1 cellular context compared by ENCODE assay signal in genomic region chr12:49881400-49882247, GRCh38.
TF ChIP-seq lines count a peak whose summit lies in the region.

No MANE protein-coding gene starts in this region.

TF ChIP-seq in SK-N-SH, 30 proteins besides CTCF, POLR2A, EP300 and RAD21 (continued from another document):
- TF ChIP-seq USF2 (IDR thresholded peaks at IDR 0.05; ENCODE audit: borderline replicate concordance, low read depth, low read length) (no peak), RCOR1 (IDR thresholded peaks at IDR 0.05; ENCODE audit: low read length) (no peak), TEAD4 (IDR thresholded peaks at IDR 0.05; ENCODE audit: borderline replicate concordance, insufficient read depth) (no peak), FOSL2 (IDR thresholded peaks at IDR 0.05; ENCODE audit: borderline replicate concordance, low read depth) (no peak), RXRA (IDR thresholded peaks at IDR 0.05; ENCODE audit: borderline replicate concordance, low read depth) (no peak), MXI1 (IDR thresholded peaks at IDR 0.05; ENCODE audit: low read depth, low read length) (no peak), SIN3A (IDR thresholded peaks at IDR 0.05; ENCODE audit: borderline replicate concordance, low read depth, low read length) (no peak), TAF1 (IDR thresholded peaks at IDR 0.05; ENCODE audit: borderline replicate concordance, low read depth, low read length) (no peak), NRF1 (IDR thresholded peaks at IDR 0.05; ENCODE audit: low read depth, low read length) (no peak), FOXM1 (IDR thresholded peaks at IDR 0.05; ENCODE audit: low read depth) (no peak), ZBTB33 (IDR thresholded peaks at IDR 0.05; ENCODE audit: borderline replicate concordance, low read depth) (no peak), JUND (IDR thresholded peaks at IDR 0.05) (no peak), RFX5 (IDR thresholded peaks at IDR 0.05; ENCODE audit: low read length) (no peak), FOXJ3 (CRISPR knock-in tag; IDR thresholded peaks at IDR 0.05) (no peak), MAX (IDR thresholded peaks at IDR 0.05; ENCODE audit: low read depth) (no peak)
